ENCODE assay signal across 1 cellular context in the genomic region with DNA sequence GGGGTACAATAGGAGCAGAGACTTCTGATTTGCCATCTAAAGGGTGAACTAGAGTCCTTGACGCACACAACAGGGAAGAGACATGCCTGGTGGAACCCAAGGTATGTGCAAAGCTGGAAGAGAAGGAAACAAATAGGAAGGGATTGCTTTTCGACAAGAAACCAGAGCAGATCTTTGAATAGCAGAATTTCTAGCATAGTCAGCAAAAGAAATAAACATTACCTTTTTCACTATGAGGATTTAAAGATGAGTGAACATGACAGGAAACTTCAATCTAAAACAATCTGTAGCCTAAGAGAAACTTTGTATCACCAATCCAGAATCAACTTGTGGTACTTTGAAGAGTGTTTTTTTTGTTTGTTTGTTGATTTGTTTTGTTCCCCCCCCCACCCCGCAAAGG.
TF ChIP-seq lines count a peak whose summit lies in the region.

No MANE protein-coding gene starts in this region.

TF ChIP-seq in IMR-90, 13 proteins besides CTCF, POLR2A, EP300 and RAD21:
- no peak for TF ChIP-seq MXI1 (IDR thresholded peaks at IDR 0.05; ENCODE audit: borderline replicate concordance, low read depth, low read length)
- no peak for TF ChIP-seq SMC3 (IDR thresholded peaks at IDR 0.05; ENCODE audit: low read depth, low read length)
- TF ChIP-seq MAZ (IDR thresholded peaks at IDR 0.05; ENCODE audit: borderline replicate concordance, low read depth, low read length) = no peak
- no peak for TF ChIP-seq RCOR1 (IDR thresholded peaks at IDR 0.05; ENCODE audit: insufficient replicate concordance, low read length)
- TF ChIP-seq MAFK (IDR thresholded peaks at IDR 0.05; ENCODE audit: low read depth, low read length) = peak; percentile 65; the same call in 1 of the 2 replicates
- TF ChIP-seq, protein P1, sequence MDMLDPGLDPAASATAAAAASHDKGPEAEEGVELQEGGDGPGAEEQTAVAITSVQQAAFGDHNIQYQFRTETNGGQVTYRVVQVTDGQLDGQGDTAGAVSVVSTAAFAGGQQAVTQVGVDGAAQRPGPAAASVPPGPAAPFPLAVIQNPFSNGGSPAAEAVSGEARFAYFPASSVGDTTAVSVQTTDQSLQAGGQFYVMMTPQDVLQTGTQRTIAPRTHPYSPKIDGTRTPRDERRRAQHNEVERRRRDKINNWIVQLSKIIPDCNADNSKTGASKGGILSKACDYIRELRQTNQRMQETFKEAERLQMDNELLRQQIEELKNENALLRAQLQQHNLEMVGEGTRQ (IDR thresholded peaks at IDR 0.05; ENCODE audit: low read depth, low read length) = no peak
- TF ChIP-seq BHLHE40 (IDR thresholded peaks at IDR 0.05; ENCODE audit: low read depth, low read length) = no peak
